Comparison of ENCODE assay signal across 8 cellular contexts in genomic region chr6:144149558-144149893, GRCh38. TPM values are rescaled to one million over a fixed set of nuclear protein-coding genes. Genes with fewer than 3 reads are reported as not detected.
A peak's percentile ranks its signal among the peaks of the same experiment; 100 is the strongest.
DNase-seq lines count a peak whose midpoint lies in the region; ATAC-seq, FAIRE-seq and TF ChIP-seq lines count a peak whose summit lies in the region.

No MANE protein-coding gene starts in this region.

- ATAC-seq in A549 (no peak; a peak in 1 of 6 replicates), GM18502 (IDR thresholded peaks at IDR 0.05; ENCODE audit: poor library complexity, unreplicated experiment) (no peak)

- TF ChIP-seq EP300 in A549 (IDR thresholded peaks at IDR 0.05) = no peak

- no peak for TF ChIP-seq POLR2A in A549 (IDR thresholded peaks at IDR 0.05; ENCODE audit: low read length)

- H3K9me3 ChIP-seq in A549 = no peaks in the 10 kb centered on the region
- H3K9me3 ChIP-seq in mucosa of rectum (ENCODE audit: control insufficient read depth in 2 of 2, low read length in 2 of 2) = no peaks in the 10 kb centered on the region

- peaks cover 2% of the 10 kb centered on the region for H3K27me3 ChIP-seq in bronchial epithelial cell (ENCODE audit: control insufficient read depth, insufficient read depth, low read length)
- H3K27me3 ChIP-seq in mucosa of rectum (ENCODE audit: control insufficient read depth in 2 of 2, insufficient read depth in 2 of 2, low read length in 2 of 2) = peaks cover 6 to 16% of the 10 kb centered on the region in 2 donors

- H3K36me3 ChIP-seq in bronchial epithelial cell (ENCODE audit: control insufficient read depth, insufficient read depth, low read length) = no peaks in the 10 kb centered on the region
- H3K36me3 ChIP-seq in mucosa of rectum (ENCODE audit: control insufficient read depth in 2 of 2, insufficient read depth in 2 of 2, low read length in 2 of 2) = no peaks in the 10 kb centered on the region

- H3K9me3 Mint-ChIP-seq in HFFc6 = no peaks in the 10 kb centered on the region

- TF ChIP-seq CTCF in A549 (IDR thresholded peaks at IDR 0.05) (no peak), HFFc6 (IDR thresholded peaks at IDR 0.05) (no peak), bronchial epithelial cell (IDR thresholded peaks at IDR 0.05; ENCODE audit: insufficient read depth, low read length, severe bottlenecking) (no peak)

- H3K4me2 ChIP-seq in A549 = peak overlapping the region; percentile 81

- peak overlapping the region in 1 of 2 experiments; percentile 79; a peak in 4 of 6 replicates for H3K27ac ChIP-seq in A549
- no peak overlapping the region for H3K27ac ChIP-seq in mucosa of rectum (ENCODE audit: low read depth in 2 of 2, low read length in 2 of 2)

- H3K9ac ChIP-seq in mucosa of rectum (ENCODE audit: low read depth in 1 of 2, low read length in 2 of 2) = no peak overlapping the region

- POLR2A ChIA-PET in A549 (lab: Yijun Ruan, JAX) = no interaction called here

- H3K4me1 ChIP-seq in A549 (0 out of 3 replicates have a peak, but pooled peaks cover 6% of the 10 kb centered on the region), mucosa of rectum (ENCODE audit: control insufficient read depth in 2 of 2, insufficient read depth in 2 of 2, low read length in 2 of 2) (peaks cover 5 to 11% of the 10 kb centered on the region in 2 donors)

- peaks cover 24% of the 10 kb centered on the region for H3K4me1 Mint-ChIP-seq in HFFc6 (ENCODE audit: low read depth)

- peak overlapping the region; percentile 84 for H3K4me3 Mint-ChIP-seq in HFFc6

- H3K27me3 Mint-ChIP-seq in HFFc6 (ENCODE audit: insufficient read depth) = peaks cover 16% of the 10 kb centered on the region

- H3K36me3 Mint-ChIP-seq in HFFc6 (ENCODE audit: low read depth) = no peaks in the 10 kb centered on the region

- TF ChIP-seq RAD21 in A549 (conservative IDR thresholded peaks at IDR 0.05 in 1 of 2, IDR thresholded peaks at IDR 0.05 in 1 of 2) = no peak

- H3K27ac Mint-ChIP-seq in HFFc6 = no peak overlapping the region

- H3K4me3 ChIP-seq in A549 (peak overlapping the region; percentile 58), bronchial epithelial cell (ENCODE audit: low read depth, low read length) (peak overlapping the region; percentile 53), mucosa of rectum (ENCODE audit: low read length in 2 of 2) (peak overlapping the region; percentile 71 to 72)

- WGBS in A549 (ENCODE audit: missing lambda C conversion rate) = 36% methylated on average over 13 of the region's 14 CpGs

- DNase-seq in A549 (ENCODE audit: low read depth in 1 of 2, low spot score in 1 of 2) (no peak), HFFc6 (no peak), bronchial epithelial cell (ENCODE audit: low read depth) (no peak), GM03348 (ENCODE audit: low spot score) (no peak), mesenteric fat pad (ENCODE audit: low spot score) (no peak), NCI-H69 (lab: John Stamatoyannopoulos, UW) (no peak)

- FAIRE-seq in A549 (lab: Jason Lieb, UNC) (no peak), bronchial epithelial cell (lab: Jason Lieb, UNC) (no peak)

- CTCF ChIA-PET in A549 (lab: Yijun Ruan, JAX) = no interaction called here

TF ChIP-seq in A549, 52 proteins besides CTCF, POLR2A, EP300 and RAD21:
- TF ChIP-seq JUNB (IDR thresholded peaks at IDR 0.05) = no peak
- no peak for TF ChIP-seq KDM5A (IDR thresholded peaks at IDR 0.05)
- TF ChIP-seq MAZ (IDR thresholded peaks at IDR 0.05; ENCODE audit: borderline replicate concordance, low read depth, low read length) = no peak
- no peak for TF ChIP-seq ATOH8 (CRISPR knock-in tag; IDR thresholded peaks at IDR 0.05; ENCODE audit: low read depth)
- no peak for TF ChIP-seq SMC3 (IDR thresholded peaks at IDR 0.05)
- TF ChIP-seq CBX8 (IDR thresholded peaks at IDR 0.05) = no peak
- TF ChIP-seq RARB (CRISPR knock-in tag; IDR thresholded peaks at IDR 0.05) = no peak
- no peak for TF ChIP-seq POLR2AphosphoS2 (conservative IDR thresholded peaks at IDR 0.05; ENCODE audit: low read length)
- TF ChIP-seq HEYL (CRISPR knock-in tag; IDR thresholded peaks at IDR 0.05) = no peak
- no peak for TF ChIP-seq MYC (IDR thresholded peaks at IDR 0.05; ENCODE audit: borderline replicate concordance, low read length)
- TF ChIP-seq HDAC2 (IDR thresholded peaks at IDR 0.05) = no peak
- TF ChIP-seq, protein P1, sequence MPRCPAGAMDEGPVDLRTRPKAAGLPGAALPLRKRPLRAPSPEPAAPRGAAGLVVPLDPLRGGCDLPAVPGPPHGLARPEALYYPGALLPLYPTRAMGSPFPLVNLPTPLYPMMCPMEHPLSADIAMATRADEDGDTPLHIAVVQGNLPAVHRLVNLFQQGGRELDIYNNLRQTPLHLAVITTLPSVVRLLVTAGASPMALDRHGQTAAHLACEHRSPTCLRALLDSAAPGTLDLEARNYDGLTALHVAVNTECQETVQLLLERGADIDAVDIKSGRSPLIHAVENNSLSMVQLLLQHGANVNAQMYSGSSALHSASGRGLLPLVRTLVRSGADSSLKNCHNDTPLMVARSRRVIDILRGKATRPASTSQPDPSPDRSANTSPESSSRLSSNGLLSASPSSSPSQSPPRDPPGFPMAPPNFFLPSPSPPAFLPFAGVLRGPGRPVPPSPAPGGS (IDR thresholded peaks at IDR 0.05) = no peak
- no peak for TF ChIP-seq CEBPB (IDR thresholded peaks at IDR 0.05)
- TF ChIP-seq, protein P2, sequence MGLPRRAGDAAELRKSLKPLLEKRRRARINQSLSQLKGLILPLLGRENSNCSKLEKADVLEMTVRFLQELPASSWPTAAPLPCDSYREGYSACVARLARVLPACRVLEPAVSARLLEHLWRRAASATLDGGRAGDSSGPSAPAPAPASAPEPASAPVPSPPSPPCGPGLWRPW (IDR thresholded peaks at IDR 0.05) = no peak
- TF ChIP-seq HOXB13 (CRISPR knock-in tag; IDR thresholded peaks at IDR 0.05; ENCODE audit: low read depth) = no peak
- TF ChIP-seq NFE2L2 (conservative IDR thresholded peaks at IDR 0.05; ENCODE audit: low read length) = no peak
- TF ChIP-seq TFCP2L1 (CRISPR knock-in tag; IDR thresholded peaks at IDR 0.05) = no peak

RNA-seq across cellular contexts. Expression of gene STX11, which starts 0.8 kb away (rescaled TPM):
- polyA plus RNA-seq in A549 (2011; rRNA removed) (0.65 and 0.78 TPM in 2 replicates), A549 (2017; fragmentation: RNase III; extraction: RNeasy Plus Mini Kit Qiagen cat#74134 plus additional on column Dnase treatment) (0.36 to 0.98 TPM (median 0.59 TPM) in 3 replicates)
- polyA plus RNA-seq in A549 (2012; cell fraction: cytosol; rRNA removed) = 1.3 and 1.9 TPM in 2 replicates
- 0.99 and 1.2 TPM in 2 replicates for polyA plus RNA-seq in A549 (2012; cell fraction: nucleus; rRNA removed)
- 0.44 and 0.45 TPM in 2 replicates for polyA minus RNA-seq in A549 (2011; rRNA and poly(A)+ RNA removed)
- under 1 TPM; 0.30 to 0.53 (median 0.37) TPM for total RNA-seq in HFFc6 (2021; fragmentation: NEBNext Ultra II Directional; extraction: Animal tissue kit (Norgen Biotek cat#: 25700))
- total RNA-seq in bronchial epithelial cell (0.26 and 0.51 TPM in 2 replicates), mesenteric fat pad (32.7 TPM)

RNA-seq across cellular contexts. Expression of gene SF3B5, which starts 54.2 kb away (rescaled TPM):
- polyA plus RNA-seq in A549 (2011; rRNA removed) (164 and 184 TPM in 2 replicates), A549 (2017; fragmentation: RNase III; extraction: RNeasy Plus Mini Kit Qiagen cat#74134 plus additional on column Dnase treatment) (159 to 174 TPM (median 163 TPM) in 3 replicates)
- polyA plus RNA-seq in A549 (2012; cell fraction: cytosol; rRNA removed) = 401 and 449 TPM in 2 replicates
- polyA plus RNA-seq in A549 (2012; cell fraction: nucleus; rRNA removed) = 286 and 323 TPM in 2 replicates
- polyA minus RNA-seq in A549 (2011; rRNA and poly(A)+ RNA removed) = 147 TPM in 2 replicates
- 100 to 1,000 TPM; 172 to 189 (median 177) TPM for total RNA-seq in HFFc6 (2021; fragmentation: NEBNext Ultra II Directional; extraction: Animal tissue kit (Norgen Biotek cat#: 25700))
- total RNA-seq in bronchial epithelial cell (113 and 132 TPM in 2 replicates), mesenteric fat pad (106 TPM)

Comparison
In these comparisons a context has a peak if more than half of its experiments do, and no peak if none do; other contexts are left out.
1. RNA of gene STX11, which starts 0.8 kb away (total RNA-seq): 32.7 TPM in mesenteric fat pad (single experiment); 0.30 to 0.53 TPM in HFFc6 and 0.26 to 0.51 TPM in bronchial epithelial cell; every median in the first group is over 10 times any median in the second.
2. Peak in every context shown above with its lines, with median percentiles within 50 percentile points of each other: H3K4me3 ChIP-seq.